Comparison of ENCODE assay signal across 10 cellular contexts in the genomic region with DNA sequence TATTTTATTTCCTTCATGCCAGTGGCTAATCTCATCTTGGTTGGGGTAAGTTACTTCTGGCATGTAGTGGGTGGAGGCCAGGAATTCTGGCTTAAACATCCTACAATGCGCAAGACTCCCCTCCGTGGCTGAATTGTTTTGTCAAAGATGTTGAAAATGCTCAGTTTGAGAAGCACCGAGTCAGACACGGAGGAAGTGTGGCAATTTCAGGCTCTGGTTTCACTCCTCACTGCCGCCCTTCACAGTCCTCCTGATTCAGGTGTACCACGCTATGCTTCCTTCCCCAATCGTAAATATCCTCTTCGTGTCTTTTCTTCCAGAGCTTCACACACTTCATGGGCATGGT.
DNase-seq lines count a peak whose midpoint lies in the region; ATAC-seq and TF ChIP-seq lines count a peak whose summit lies in the region.
"Had no signal": no experiment of that assay in that cellular context is flagged by ENCODE, and none has a peak within 500 bp of the region (broad histone marks: within the 10 kb centered on the region; RNA-seq: fewer than 3 reads in every experiment).

No MANE protein-coding gene starts in this region.

- TF ChIP-seq CTCF in endodermal cell (conservative IDR thresholded peaks at IDR 0.05) (no peak), chondrocyte (IDR thresholded peaks at IDR 0.05) (no peak)

- peaks cover under 1% of the 10 kb centered on the region for H3K9me3 Mint-ChIP-seq in endodermal cell
- no peaks in the 10 kb centered on the region for H3K9me3 Mint-ChIP-seq in chondrocyte (ENCODE audit: low read depth)

- ATAC-seq in GM18502 (IDR thresholded peaks at IDR 0.05; ENCODE audit: poor library complexity, unreplicated experiment): no peak
- ATAC-seq: HCT116 had no signal

- no peaks in the 10 kb centered on the region for H3K36me3 ChIP-seq in endodermal cell (ENCODE audit: control insufficient read depth, insufficient read depth, low read length)

- WGBS in endodermal cell (ENCODE audit: insufficient coverage in 1 of 2, insufficient read length in 1 of 2), 2 experiments: 66 to 72% methylated on average over 8 of the region's 8 CpGs

- H3K27me3 ChIP-seq in endodermal cell (ENCODE audit: control insufficient read depth, insufficient read depth, low read length, poor library complexity, severe bottlenecking): no peaks in the 10 kb centered on the region

- DNase-seq in stimulated activated CD4-positive, alpha-beta T cell treated with anti-CD3 and anti-CD28 coated beads, Interleukin-1b, Interleukin-23, amount 100 ng/mL, for 48 hours: peak; percentile 5
- no peak for DNase-seq in stimulated activated CD4-positive, alpha-beta T cell treated with anti-CD3 and anti-CD28 coated beads, Interleukin-4, amount 100 ng/mL, for 24 hours
- DNase-seq in KBM-7: peak; percentile 5
- peak; percentile 55 for DNase-seq in endodermal cell
- no peak for DNase-seq in NCI-H146 (lab: John Stamatoyannopoulos, UW)
- no peak for DNase-seq in HT-29 (ENCODE audit: low spot score)
- no peak for DNase-seq in chondrocyte (ENCODE audit: low spot score)
- DNase-seq: NCI-H226 had no signal

- peaks cover 11% of the 10 kb centered on the region for H3K4me1 ChIP-seq in endodermal cell (ENCODE audit: control insufficient read depth, insufficient read depth, low read length)

- H3K4me1 Mint-ChIP-seq in endodermal cell (peaks cover 27% of the 10 kb centered on the region), chondrocyte (ENCODE audit: low read depth) (no peaks in the 10 kb centered on the region)

- H3K36me3 Mint-ChIP-seq in endodermal cell (ENCODE audit: low read depth) (no peaks in the 10 kb centered on the region), chondrocyte (ENCODE audit: low read depth) (peaks cover 2% of the 10 kb centered on the region)

- in situ Hi-C loops in KBM-7 (cut with MboI; ENCODE audit: low pct_unique_long_range_greater_than_20kb, low sequenced_read_pairs): no loop called here

- H3K9me3 ChIP-seq in endodermal cell (ENCODE audit: control insufficient read depth, low read length): no peaks in the 10 kb centered on the region

- H3K27ac Mint-ChIP-seq in endodermal cell: peak overlapping the region; percentile 84
- H3K27ac Mint-ChIP-seq in chondrocyte (ENCODE audit: unreplicated experiment): no peak overlapping the region

- H3K9ac ChIP-seq in endodermal cell (ENCODE audit: extremely low read depth, low read length, poor library complexity, severe bottlenecking): no peak overlapping the region

- no peak overlapping the region for H3K27ac ChIP-seq in endodermal cell (ENCODE audit: low read depth, low read length)

- no peaks in the 10 kb centered on the region for H3K27me3 Mint-ChIP-seq in endodermal cell (ENCODE audit: insufficient read depth)
- peaks cover 34% of the 10 kb centered on the region for H3K27me3 Mint-ChIP-seq in chondrocyte (ENCODE audit: low read depth)

- no peak overlapping the region for H3K4me3 Mint-ChIP-seq in endodermal cell
- H3K4me3 Mint-ChIP-seq in chondrocyte (ENCODE audit: unreplicated experiment): no peak overlapping the region

- no peak overlapping the region for H3K4me3 ChIP-seq in endodermal cell (ENCODE audit: low read length)

Comparison
In these comparisons a context has a peak if more than half of its experiments do, and no peak if none do; other contexts are left out.
1. DNase-seq: peak in stimulated activated CD4-positive, alpha-beta T cell treated with anti-CD3 and anti-CD28 coated beads, Interleukin-1b, Interleukin-23, amount 100 ng/mL, for 48 hours (single experiment), KBM-7 (single experiment) and endodermal cell (single experiment); none in stimulated activated CD4-positive, alpha-beta T cell treated with anti-CD3 and anti-CD28 coated beads, Interleukin-4, amount 100 ng/mL, for 24 hours (single experiment), NCI-H146 (single experiment), HT-29 (single experiment) and chondrocyte (single experiment).